ENCODE assay signal across 22 cellular contexts in the genomic region with DNA sequence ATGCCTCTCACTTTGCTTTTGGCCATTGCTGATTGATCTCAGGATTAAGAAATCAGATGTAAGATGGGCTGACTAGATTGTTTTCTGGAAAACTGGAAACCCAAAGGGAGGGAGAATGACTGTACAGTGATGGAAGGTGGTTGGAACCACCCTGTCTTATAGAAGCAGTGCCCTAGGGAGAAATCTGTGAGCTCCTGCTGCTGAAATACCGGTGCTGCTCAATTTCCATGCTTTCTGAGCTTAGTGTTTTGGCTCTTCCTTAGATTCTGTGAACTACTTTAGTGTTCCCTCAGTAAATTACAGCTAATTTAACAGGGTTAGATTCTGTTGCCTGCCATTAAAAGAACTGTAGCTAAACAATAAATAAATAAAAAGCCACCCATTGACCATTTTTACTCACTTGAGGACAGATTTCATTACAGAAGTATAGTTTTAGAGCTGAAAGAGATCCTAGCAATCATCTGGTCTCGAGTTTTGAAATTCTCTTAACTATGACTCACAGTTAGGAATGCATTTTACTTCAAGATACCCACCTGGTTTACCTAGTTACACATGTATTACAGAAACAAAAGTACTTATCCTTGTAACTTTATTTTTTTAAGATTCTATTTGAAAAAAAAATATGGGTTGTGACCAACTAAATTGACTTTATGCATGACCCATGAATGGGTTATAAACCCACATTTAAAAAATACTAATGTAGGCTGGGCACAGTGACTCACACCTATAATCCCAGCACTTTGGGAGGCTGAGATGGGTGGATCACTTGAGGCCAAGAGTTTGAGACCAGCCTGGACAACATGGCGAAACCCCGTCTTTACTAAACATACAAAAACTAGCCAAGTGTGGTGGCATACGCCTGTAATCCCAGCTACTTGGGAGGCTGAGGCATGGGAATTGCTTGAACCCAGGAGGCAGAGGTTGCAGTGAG. TPM values are rescaled to one million over a fixed set of nuclear protein-coding genes. Genes with fewer than 3 reads are reported as not detected.
DNase-seq lines count a peak whose midpoint lies in the region; ATAC-seq and TF ChIP-seq lines count a peak whose summit lies in the region.
"Had no signal": no experiment of that assay in that cellular context is flagged by ENCODE, and none has a peak within 500 bp of the region (broad histone marks: within the 10 kb centered on the region; RNA-seq: fewer than 3 reads in every experiment).

No MANE protein-coding gene starts in this region.

- intact Hi-C loops in thyroid gland (cut with DNase I) (no loop called here), right cardiac atrium (cut with DNase I) (no loop called here), Calu3 (cut with micrococcal nuclease; ENCODE audit: unreplicated experiment) (no loop called here)

- CTCF ChIA-PET in Calu3 (lab: Charles Lee): interaction anchor here (0.6 to 1.2 kb wide), 2 partner anchors 123 to 150 kb away, joined by 3 to 5 read pairs; partner anchors contain the start of gene INAVA

- no peak for ATAC-seq in right cardiac atrium
- ATAC-seq: body of pancreas; stimulated activated naive B cell treated with anti-CD40 and anti-IgM and Interleukin-4, amounts not matched to agents 10 μg/mL and 1 μg/mL and 100 μg/mL, for 72 hours; T-cell had no signal

- DNase-seq in HPDE6-E6E7 (ENCODE audit: extremely low spot score) (peak; percentile 70), amniotic epithelial cell (ENCODE audit: low read depth) (peak; percentile 27), iris pigment epithelial cell (ENCODE audit: low read depth) (peak; percentile 30), thyroid gland (no peak), right cardiac atrium (no peak), ecto neural progenitor cell (ENCODE audit: low spot score) (no peak), Calu3 (no peak)
- DNase-seq: activated CD4-positive, alpha-beta T cell treated with anti-CD3 and anti-CD28 coated beads for 48 hours; activated naive CD8-positive, alpha-beta T cell treated with anti-CD3 and anti-CD28 coated beads for 36 hours; body of pancreas; colonic mucosa; DMS79 treated with DMSO at 0.1 percent for 48 hours; GOT3; NCI-H1417 treated with DMSO at 0.1 percent for 48 hours; NCI-H69; nephron progenitor cell; posterior cingulate gyrus; SIG-M5; stimulated activated naive B cell treated with anti-CD40 and anti-IgM and Interleukin-4, amounts not matched to agents 10 μg/mL and 1 μg/mL and 100 μg/mL, for 72 hours; T-cell had no signal

- peaks cover 19% of the 10 kb centered on the region for H3K4me1 Mint-ChIP-seq in Calu3 (ENCODE audit: low read depth, unreplicated experiment)
- H3K4me1 Mint-ChIP-seq: T-cell had no signal

- no peaks in the 10 kb centered on the region for H3K9me3 ChIP-seq in thyroid gland
- no peaks in the 10 kb centered on the region for H3K9me3 ChIP-seq in right cardiac atrium (ENCODE audit: control insufficient read depth, low read length)
- H3K9me3 ChIP-seq: body of pancreas, colonic mucosa, thoracic aorta had no signal

- H3K36me3 Mint-ChIP-seq in Calu3 (ENCODE audit: insufficient read depth, unreplicated experiment): no peaks in the 10 kb centered on the region
- H3K36me3 Mint-ChIP-seq: stimulated activated naive B cell treated with anti-CD40 and anti-IgM and Interleukin-4, amounts not matched to agents 10 μg/mL and 1 μg/mL and 100 μg/mL, for 72 hours had no signal

- peaks cover 9% of the 10 kb centered on the region for H3K9me3 Mint-ChIP-seq in Calu3 (ENCODE audit: low read depth, unreplicated experiment)
- H3K9me3 Mint-ChIP-seq: activated naive CD8-positive, alpha-beta T cell treated with anti-CD3 and anti-CD28 coated beads for 36 hours; activated T-helper 2 cell treated with anti-CD3 and anti-CD28 coated beads, Interferon-gamma antibody, Interleukin-2, Interleukin-4, amounts not matched to agents 10 μg/mL and 5 μg/mL and 100 μg/mL, durations not matched to agents 14 hours and 24 hours and 36 hours; stimulated activated naive B cell treated with anti-CD40 and anti-IgM and Interleukin-4, amounts not matched to agents 10 μg/mL and 1 μg/mL and 100 μg/mL, for 72 hours; T-cell had no signal

- H3K27me3 ChIP-seq in thyroid gland (no peaks in the 10 kb centered on the region), right cardiac atrium (ENCODE audit: control insufficient read depth, insufficient read depth) (no peaks in the 10 kb centered on the region)
- H3K27me3 ChIP-seq: body of pancreas, colonic mucosa had no signal

- H3K36me3 ChIP-seq in thyroid gland: no peaks in the 10 kb centered on the region
- H3K36me3 ChIP-seq: colonic mucosa, thoracic aorta had no signal

- TF ChIP-seq CTCF in thyroid gland (IDR thresholded peaks at IDR 0.05): no peak
- no peak for TF ChIP-seq CTCF in Calu3 (IDR thresholded peaks at IDR 0.05; ENCODE audit: unreplicated experiment)

- WGBS in thyroid gland, 2 donors: 89 to 95% methylated on average over 5 of the region's 5 CpGs
- 97% methylated on average over 5 of the region's 5 CpGs for WGBS in right cardiac atrium

- no peak for TF ChIP-seq POLR2A in thyroid gland (IDR thresholded peaks at IDR 0.05)

- no peak overlapping the region for H3K4me3 Mint-ChIP-seq in Calu3 (ENCODE audit: low read depth, unreplicated experiment)
- H3K4me3 Mint-ChIP-seq: activated naive CD8-positive, alpha-beta T cell treated with anti-CD3 and anti-CD28 coated beads for 36 hours; nephron progenitor cell; stimulated activated naive B cell treated with anti-CD40 and anti-IgM and Interleukin-4, amounts not matched to agents 10 μg/mL and 1 μg/mL and 100 μg/mL, for 72 hours; T-cell had no signal

- H3K27me3 Mint-ChIP-seq in Calu3 (ENCODE audit: unreplicated experiment): no peaks in the 10 kb centered on the region
- H3K27me3 Mint-ChIP-seq: activated naive CD8-positive, alpha-beta T cell treated with anti-CD3 and anti-CD28 coated beads for 36 hours; T-cell had no signal

- H3K27ac Mint-ChIP-seq in Calu3 (ENCODE audit: unreplicated experiment): no peak overlapping the region
- H3K27ac Mint-ChIP-seq: activated naive CD8-positive, alpha-beta T cell treated with anti-CD3 and anti-CD28 coated beads for 36 hours; activated T-helper 2 cell treated with anti-CD3 and anti-CD28 coated beads, Interferon-gamma antibody, Interleukin-2, Interleukin-4, amounts not matched to agents 10 μg/mL and 5 μg/mL and 100 μg/mL, durations not matched to agents 14 hours and 24 hours and 36 hours; nephron progenitor cell; stimulated activated naive B cell treated with anti-CD40 and anti-IgM and Interleukin-4, amounts not matched to agents 10 μg/mL and 1 μg/mL and 100 μg/mL, for 72 hours; T-cell had no signal

- H3K4me1 ChIP-seq in thyroid gland (peaks cover 19 to 33% of the 10 kb centered on the region in 2 donors), right cardiac atrium (ENCODE audit: control insufficient read depth, insufficient read depth, low read length) (peaks cover 7% of the 10 kb centered on the region)
- H3K4me1 ChIP-seq: body of pancreas, colonic mucosa had no signal

- BruUV-seq in Calu3 (replicated peaks; lab: Mats Ljungman, UMichigan): no TSS peak

- H3K4me3 ChIP-seq in thyroid gland (replicated peaks in 1 of 3) (no peak overlapping the region), right cardiac atrium (ENCODE audit: low read length) (no peak overlapping the region)
- H3K4me3 ChIP-seq: body of pancreas, colonic mucosa, thoracic aorta had no signal

- H3K27ac ChIP-seq in thyroid gland: peak overlapping the region in 2 of 3 donors; percentile 43 to 49
- H3K27ac ChIP-seq in right cardiac atrium (ENCODE audit: low read length): no peak overlapping the region
- H3K27ac ChIP-seq: body of pancreas, colonic mucosa, thoracic aorta had no signal

RNA-seq across cellular contexts. Expression of gene CAMSAP2, which starts 33.2 kb away (rescaled TPM):
- total RNA-seq in thyroid gland: 10 to 100 TPM; 36.3 to 53.5 (median 41.8) TPM
- total RNA-seq in right cardiac atrium: 10 to 100 TPM; 33.7 to 39.5 (median 37.2) TPM
- polyA plus RNA-seq in right cardiac atrium: 6.9 TPM
- total RNA-seq in Calu3 (2022): 27.6 and 30.3 TPM in 2 replicates

Comparison
In these comparisons a context has a peak if more than half of its experiments do, and no peak if none do; other contexts are left out.
1. DNase-seq: peak in HPDE6-E6E7 (single experiment), amniotic epithelial cell (single experiment) and iris pigment epithelial cell (single experiment); none in thyroid gland (0 of 2), right cardiac atrium (0 of 3), ecto neural progenitor cell (single experiment) and Calu3 (single experiment).